10 cellular contexts compared by ENCODE assay signal in the genomic region with DNA sequence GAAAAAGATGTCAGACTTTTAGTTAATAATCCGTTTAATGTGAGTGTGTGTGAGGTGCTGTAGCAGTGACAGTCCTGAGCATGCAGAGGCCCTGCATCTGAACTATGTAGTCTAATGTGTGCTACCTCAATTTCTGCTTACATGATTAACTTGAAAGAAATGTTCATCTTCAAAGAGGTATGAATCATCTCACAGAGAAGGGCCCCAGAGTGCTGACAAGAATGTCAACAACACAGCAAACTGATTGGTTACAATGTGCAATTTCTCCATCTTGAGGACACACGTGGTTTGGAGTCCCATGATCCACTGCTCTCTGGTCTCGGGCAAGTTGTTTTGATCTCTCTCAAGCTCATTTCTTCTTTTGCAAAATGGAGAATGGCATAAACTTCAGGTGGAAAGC.
DNase-seq lines count a peak whose midpoint lies in the region; ATAC-seq, FAIRE-seq and TF ChIP-seq lines count a peak whose summit lies in the region.
"Had no signal": no experiment of that assay in that cellular context is flagged by ENCODE, and none has a peak within 500 bp of the region (broad histone marks: within the 10 kb centered on the region; RNA-seq: fewer than 3 reads in every experiment).

No MANE protein-coding gene starts in this region.

- H3K4me3 ChIP-seq in PC-3 (ENCODE audit: low read length) = no peak overlapping the region
- H3K4me3 ChIP-seq in adipocyte (ENCODE audit: low read length) = no peak overlapping the region
- no peak overlapping the region for H3K4me3 ChIP-seq in lower leg skin (ENCODE audit: low read depth, poor library complexity, severe bottlenecking)

- POLR2A ChIA-PET in PC-3 (lab: Charles Lee; ENCODE audit: unreplicated experiment) = interaction anchor here (0.6 kb wide), 1 partner anchor 41 kb away, joined by 5 read pairs; no protein-coding TSS in a partner anchor

- H2AFZ ChIP-seq in PC-3 (ENCODE audit: low read length) = no peak overlapping the region

- H3K27me3 ChIP-seq in PC-3 (ENCODE audit: low read length) = no peaks in the 10 kb centered on the region
- no peaks in the 10 kb centered on the region for H3K27me3 ChIP-seq in adipocyte (replicated peaks; ENCODE audit: control insufficient read depth, insufficient read depth, low read length)

- intact Hi-C loops in PC-3 (cut with micrococcal nuclease) (no loop called here), lower leg skin (cut with DNase I; ENCODE audit: low total_unique reads) (no loop called here)

- no peaks in the 10 kb centered on the region for H3K79me2 ChIP-seq in PC-3 (ENCODE audit: low read length)

- H3K9me3 ChIP-seq in PC-3 (ENCODE audit: low read length) (no peaks in the 10 kb centered on the region), adipocyte (ENCODE audit: control insufficient read depth, low read length) (no peaks in the 10 kb centered on the region)

- H3K4me1 ChIP-seq in PC-3 (ENCODE audit: insufficient read depth, low read length) (peaks cover 9% of the 10 kb centered on the region), adipocyte (ENCODE audit: control insufficient read depth, insufficient read depth, low read length) (peaks cover 45% of the 10 kb centered on the region)

- no TSS peak for BruUV-seq in PC-3 (replicated peaks; lab: Mats Ljungman, UMichigan)

- DNase-seq in activated CD4-positive, CD25-positive, alpha-beta regulatory T cell treated with anti-CD3 and anti-CD28 coated beads, Interleukin-2, amount 50 U/mL, for 72 hours = no peak
- DNase-seq in PC-3 = peak; percentile 54
- DNase-seq in adipocyte (ENCODE audit: low read depth) = peak; percentile 46
- DNase-seq in non-pigmented ciliary epithelial cell (ENCODE audit: low read depth) = peak; percentile 81
- DNase-seq in GM12891 (ENCODE audit: insufficient read length, low spot score) = no peak
- no peak for DNase-seq in activated effector memory CD4-positive, alpha-beta T cell treated with anti-CD3 and anti-CD28 coated beads, Interleukin-2, amount 50 U/mL, for 16 hours
- no peak for DNase-seq in lower leg skin (ENCODE audit: low spot score in 2 of 2)

- H3K4me2 ChIP-seq in PC-3 (ENCODE audit: low read length) = no peak overlapping the region

- TF ChIP-seq POLR2A in GM12891 (IDR thresholded peaks at IDR 0.05; ENCODE audit: low read depth, low read length) (no peak), lower leg skin (IDR thresholded peaks at IDR 0.05) (no peak)

- no peak overlapping the region for H3K27ac ChIP-seq in PC-3 (ENCODE audit: low read length)

- ATAC-seq in activated CD4-positive, CD25-positive, alpha-beta regulatory T cell treated with anti-CD3 and anti-CD28 coated beads, Interleukin-2, amount 50 U/mL, for 24 hours = peak; percentile 91 to 92
- ATAC-seq in PC-3 = peak; percentile 42; the same call in 1 of the 2 replicates
- ATAC-seq: esophagus mucosa had no signal

- H4K20me1 ChIP-seq in PC-3 (ENCODE audit: low read length) = no peaks in the 10 kb centered on the region

- FAIRE-seq in GM12891 (lab: Jason Lieb, UNC) = no peak
- FAIRE-seq: H1 had no signal

- H3F3A ChIP-seq in PC-3 (ENCODE audit: low read length, unreplicated experiment) = no peaks in the 10 kb centered on the region

- TF ChIP-seq CTCF in PC-3 (conservative IDR thresholded peaks at IDR 0.05; ENCODE audit: low read depth, low read length) = no peak
- no peak for TF ChIP-seq CTCF in lower leg skin (IDR thresholded peaks at IDR 0.05)

- WGBS in lower leg skin, 2 donors = 71 to 84% methylated on average over 3 of the region's 3 CpGs

- CTCF ChIA-PET in PC-3 (lab: Charles Lee) = no interaction called here

- no peaks in the 10 kb centered on the region for H3K9me2 ChIP-seq in PC-3 (replicated peaks; ENCODE audit: low read length)

- H3K9ac ChIP-seq in PC-3 (ENCODE audit: low read length) (no peak overlapping the region), adipocyte (ENCODE audit: low read length) (no peak overlapping the region)

- peaks cover 14% of the 10 kb centered on the region; the same call in 1 of the 2 replicates for H3K36me3 ChIP-seq in PC-3 (ENCODE audit: low read depth, low read length)
- peaks cover 43% of the 10 kb centered on the region for H3K36me3 ChIP-seq in adipocyte (ENCODE audit: control insufficient read depth, insufficient read depth, low read length, severe bottlenecking)

TF ChIP-seq in GM12891, 5 proteins besides CTCF, POLR2A, EP300 and RAD21:
- TF ChIP-seq TAF1 (IDR thresholded peaks at IDR 0.05; ENCODE audit: low read depth, low read length) (no peak), POLR2AphosphoS5 (IDR thresholded peaks at IDR 0.05; ENCODE audit: low read depth, low read length) (no peak), SPI1 (IDR thresholded peaks at IDR 0.05; ENCODE audit: low read depth, low read length) (no peak), PAX5 (IDR thresholded peaks at IDR 0.05; ENCODE audit: insufficient read depth, low read length, severe bottlenecking) (no peak), POU2F2 (IDR thresholded peaks at IDR 0.05; ENCODE audit: low read depth, low read length) (no peak)

Comparison
In these comparisons a context has a peak if more than half of its experiments do, and no peak if none do; other contexts are left out.
1. DNase-seq: peak in PC-3 (single experiment), adipocyte (single experiment) and non-pigmented ciliary epithelial cell (single experiment); none in activated CD4-positive, CD25-positive, alpha-beta regulatory T cell treated with anti-CD3 and anti-CD28 coated beads, Interleukin-2, amount 50 U/mL, for 72 hours (single experiment), GM12891 (single experiment), activated effector memory CD4-positive, alpha-beta T cell treated with anti-CD3 and anti-CD28 coated beads, Interleukin-2, amount 50 U/mL, for 16 hours (single experiment) and lower leg skin (0 of 2).